Comparison of ENCODE assay signal across 11 cellular contexts in genomic region chr5:100479079-100479688, GRCh38. TPM values are rescaled to one million over a fixed set of nuclear protein-coding genes. Genes with fewer than 3 reads are reported as not detected.
A peak's percentile ranks its signal among the peaks of the same experiment; 100 is the strongest.
DNase-seq lines count a peak whose midpoint lies in the region; ATAC-seq, FAIRE-seq and TF ChIP-seq lines count a peak whose summit lies in the region.
"Had no signal": no experiment of that assay in that cellular context is flagged by ENCODE, and none has a peak within 500 bp of the region (broad histone marks: within the 10 kb centered on the region; RNA-seq: fewer than 3 reads in every experiment).

No MANE protein-coding gene starts in this region.

- FAIRE-seq in frontal cortex (lab: Jason Lieb, UNC) = no peak

- WGBS in lung, 2 donors = 65 to 79% methylated on average over 3 of the region's 3 CpGs

- no peaks in the 10 kb centered on the region for H3K36me3 Mint-ChIP-seq in CD4-positive, alpha-beta memory T cell
- H3K36me3 Mint-ChIP-seq: stimulated activated naive B cell treated with anti-CD40 and anti-IgM and Interleukin-4, amounts not matched to agents 10 μg/mL and 1 μg/mL and 100 μg/mL, for 72 hours had no signal

- DNase-seq in CD4-positive, alpha-beta memory T cell = peak in 4 of 5 donors; percentile 26 to 34 (median 32)
- DNase-seq in GM20000 (ENCODE audit: low spot score) (peak; percentile 14), amniotic epithelial cell (ENCODE audit: low read depth) (peak; percentile 19), lung (ENCODE audit: low spot score) (no peak), SKM-1 treated with dmso at 0.1 percent for 144 hours (lab: John Stamatoyannopoulos, UW; ENCODE audit: unreplicated experiment) (no peak), frontal cortex (ENCODE audit: low spot score in 2 of 2) (no peak)
- DNase-seq: stimulated activated naive B cell treated with anti-CD40 and anti-IgM and Interleukin-4, amounts not matched to agents 10 μg/mL and 1 μg/mL and 100 μg/mL, for 72 hours had no signal

- POLR2A ChIA-PET in CD4-positive, alpha-beta memory T cell (lab: Charles Lee; ENCODE audit: partially characterized antibody) = no interaction called here

- no peak for ATAC-seq in lung (ENCODE audit: insufficient read depth, low FRiP score)
- ATAC-seq in GM19023 (IDR thresholded peaks at IDR 0.05; ENCODE audit: unreplicated experiment) = no peak

- H3K36me3 ChIP-seq in CD4-positive, alpha-beta memory T cell (ENCODE audit: insufficient read depth, low read length) = no peaks in the 10 kb centered on the region
- H3K36me3 ChIP-seq in lung (ENCODE audit: control insufficient read depth in 2 of 2, insufficient read depth in 2 of 2, low read length in 2 of 2) = no peaks in the 10 kb centered on the region
- H3K36me3 ChIP-seq: HAP-1 had no signal

- intact Hi-C loops in CD4-positive, alpha-beta memory T cell (cut with micrococcal nuclease) = loop anchor here (1.0 kb wide), 2 partner anchors 144 to 911 kb away; no protein-coding TSS in a partner anchor

- no peak overlapping the region for H3K4me3 ChIP-seq in CD4-positive, alpha-beta memory T cell (ENCODE audit: low read length in 2 of 2)
- no peak overlapping the region for H3K4me3 ChIP-seq in lung
- H3K4me3 ChIP-seq: HAP-1 had no signal

- no peak for TF ChIP-seq CTCF in GM20000 (IDR thresholded peaks at IDR 0.05; ENCODE audit: extremely low read depth, missing control alignments)
- TF ChIP-seq CTCF in LNCAP (IDR thresholded peaks at IDR 0.05) = peak; percentile 70
- peak; percentile 8 for TF ChIP-seq CTCF in lung (IDR thresholded peaks at IDR 0.05; ENCODE audit: control extremely low read depth, extremely low read depth)

- H3K4me1 ChIP-seq in CD4-positive, alpha-beta memory T cell (ENCODE audit: insufficient read depth, low read length) = no peaks in the 10 kb centered on the region
- no peaks in the 10 kb centered on the region for H3K4me1 ChIP-seq in lung (ENCODE audit: control insufficient read depth in 2 of 2, insufficient read depth in 2 of 2, low read length in 2 of 2)
- H3K4me1 ChIP-seq: HAP-1 had no signal

- no peak overlapping the region for H3K27ac Mint-ChIP-seq in CD4-positive, alpha-beta memory T cell
- H3K27ac Mint-ChIP-seq: dendritic cell treated with granulocyte-macrophage colony-stimulating factor and Interleukin-4, amounts not matched to agents 40 ng/mL and 50 ng/mL, for 4 days; stimulated activated naive B cell treated with anti-CD40 and anti-IgM and Interleukin-4, amounts not matched to agents 10 μg/mL and 1 μg/mL and 100 μg/mL, for 72 hours had no signal

- H3K27me3 Mint-ChIP-seq in CD4-positive, alpha-beta memory T cell = no peaks in the 10 kb centered on the region
- H3K27me3 Mint-ChIP-seq: dendritic cell treated with granulocyte-macrophage colony-stimulating factor and Interleukin-4, amounts not matched to agents 40 ng/mL and 50 ng/mL, for 4 days; stimulated activated naive B cell treated with anti-CD40 and anti-IgM and Interleukin-4, amounts not matched to agents 10 μg/mL and 1 μg/mL and 100 μg/mL, for 72 hours had no signal

- H3K9me3 ChIP-seq in CD4-positive, alpha-beta memory T cell (ENCODE audit: control insufficient read depth in 1 of 2, low read length in 2 of 2) = no peaks in the 10 kb centered on the region
- no peaks in the 10 kb centered on the region for H3K9me3 ChIP-seq in lung (ENCODE audit: control insufficient read depth in 2 of 2, insufficient read depth in 1 of 2, low read length in 1 of 2)
- H3K9me3 ChIP-seq: HAP-1 had no signal

- H3K27ac ChIP-seq in CD4-positive, alpha-beta memory T cell (ENCODE audit: low read depth, low read length) = no peak overlapping the region
- H3K27ac ChIP-seq in lung (ENCODE audit: low read depth in 1 of 2, low read length in 1 of 2) = no peak overlapping the region

- H3K27me3 ChIP-seq in CD4-positive, alpha-beta memory T cell (ENCODE audit: insufficient read depth, low read length) = no peaks in the 10 kb centered on the region
- H3K27me3 ChIP-seq in lung (ENCODE audit: control insufficient read depth, insufficient read depth) = no peaks in the 10 kb centered on the region

- no peaks in the 10 kb centered on the region for H3K4me1 Mint-ChIP-seq in CD4-positive, alpha-beta memory T cell
- H3K4me1 Mint-ChIP-seq: stimulated activated naive B cell treated with anti-CD40 and anti-IgM and Interleukin-4, amounts not matched to agents 10 μg/mL and 1 μg/mL and 100 μg/mL, for 72 hours had no signal

- H3K9me3 Mint-ChIP-seq in CD4-positive, alpha-beta memory T cell = no peaks in the 10 kb centered on the region
- H3K9me3 Mint-ChIP-seq: dendritic cell treated with granulocyte-macrophage colony-stimulating factor and Interleukin-4, amounts not matched to agents 40 ng/mL and 50 ng/mL, for 4 days; stimulated activated naive B cell treated with anti-CD40 and anti-IgM and Interleukin-4, amounts not matched to agents 10 μg/mL and 1 μg/mL and 100 μg/mL, for 72 hours had no signal

- H3K4me3 Mint-ChIP-seq in CD4-positive, alpha-beta memory T cell = no peak overlapping the region
- H3K4me3 Mint-ChIP-seq: dendritic cell treated with granulocyte-macrophage colony-stimulating factor and Interleukin-4, amounts not matched to agents 40 ng/mL and 50 ng/mL, for 4 days; stimulated activated naive B cell treated with anti-CD40 and anti-IgM and Interleukin-4, amounts not matched to agents 10 μg/mL and 1 μg/mL and 100 μg/mL, for 72 hours had no signal

- CTCF ChIA-PET in CD4-positive, alpha-beta memory T cell (lab: Charles Lee; ENCODE audit: partially characterized antibody) = no interaction called here

RNA-seq across cellular contexts. Expression of gene FAM174A, which starts 56.0 kb away (rescaled TPM):
- 1 to 10 TPM; 5.1 to 6.7 TPM for total RNA-seq in CD4-positive, alpha-beta memory T cell
- polyA plus RNA-seq in CD4-positive, alpha-beta memory T cell = 1 to 10 TPM; 7.8 TPM
- total RNA-seq in lung (10 to 100 TPM; 39.5 to 43.1 TPM), frontal cortex (17.9 TPM)
- polyA plus RNA-seq in lung = 10 to 100 TPM; 21.3 to 60.1 TPM

Comparison
In these comparisons a context has a peak if more than half of its experiments do, and no peak if none do; other contexts are left out.
1. DNase-seq: peak in CD4-positive, alpha-beta memory T cell (4 of 5), GM20000 (single experiment) and amniotic epithelial cell (single experiment); none in lung (single experiment), SKM-1 treated with dmso at 0.1 percent for 144 hours (single experiment) and frontal cortex (0 of 2).